Comparison of ENCODE assay signal across 9 cellular contexts in genomic region chr12:52010152-52010622, GRCh38. TPM values are rescaled to one million over a fixed set of nuclear protein-coding genes. Genes with fewer than 3 reads are reported as not detected.
A peak's percentile ranks its signal among the peaks of the same experiment; 100 is the strongest.
DNase-seq lines count a peak whose midpoint lies in the region; ATAC-seq and TF ChIP-seq lines count a peak whose summit lies in the region.
"Had no signal": no experiment of that assay in that cellular context is flagged by ENCODE, and none has a peak within 500 bp of the region (broad histone marks: within the 10 kb centered on the region; RNA-seq: fewer than 3 reads in every experiment).

No MANE protein-coding gene starts in this region.

- peaks cover 59% of the 10 kb centered on the region for H3K4me1 Mint-ChIP-seq in nephron progenitor cell
- peaks cover 26% of the 10 kb centered on the region for H3K4me1 Mint-ChIP-seq in activated T-cell treated with anti-CD3 and anti-CD28 coated beads, Interleukin-2, amount 50 U/mL, for 72 hours (ENCODE audit: low read depth)

- no peak for TF ChIP-seq CTCF in nephron progenitor cell (IDR thresholded peaks at IDR 0.05)

- peak overlapping the region; percentile 58 for H3K4me3 Mint-ChIP-seq in nephron progenitor cell
- no peak overlapping the region for H3K4me3 Mint-ChIP-seq in activated T-cell treated with anti-CD3 and anti-CD28 coated beads, Interleukin-2, amount 50 U/mL, for 72 hours

- no peak for ATAC-seq in HG02852 (IDR thresholded peaks at IDR 0.05; ENCODE audit: unreplicated experiment)
- ATAC-seq in activated T-cell treated with anti-CD3 and anti-CD28 coated beads, Interleukin-2, amount 50 U/mL, for 72 hours (replicated peaks in 1 of 2), result no peak

- peaks cover 43% of the 10 kb centered on the region for H3K27me3 Mint-ChIP-seq in nephron progenitor cell (ENCODE audit: low read depth, poor library complexity)
- H3K27me3 Mint-ChIP-seq in activated T-cell treated with anti-CD3 and anti-CD28 coated beads, Interleukin-2, amount 50 U/mL, for 72 hours (ENCODE audit: low read depth), result peaks cover 13% of the 10 kb centered on the region

- peak overlapping the region; percentile 85 for H3K27ac Mint-ChIP-seq in nephron progenitor cell
- H3K27ac Mint-ChIP-seq in activated T-cell treated with anti-CD3 and anti-CD28 coated beads, Interleukin-2, amount 50 U/mL, for 72 hours, result no peak overlapping the region

- DNase-seq in AG08396 (ENCODE audit: low spot score) (peak; percentile 89), SHP77 (lab: John Stamatoyannopoulos, UW) (peak; percentile 49 to 79), fibroblast of peridontal ligament (ENCODE audit: extremely low read depth) (peak; percentile 79), nephron progenitor cell (peak; percentile 78), NCI-H510A treated with DMSO at 0.1 percent for 48 hours (lab: John Stamatoyannopoulos, UW) (no peak)
- no peak for DNase-seq in activated CD4-positive, alpha-beta T cell treated with anti-CD3 and anti-CD28 coated beads, Interleukin-2, amount 50 U/mL, for 1 hour
- no peak for DNase-seq in activated T-cell treated with anti-CD3 and anti-CD28 coated beads, Interleukin-2, amount 50 U/mL, for 72 hours
- DNase-seq: DND-41 had no signal

- peaks cover 33% of the 10 kb centered on the region for H3K36me3 Mint-ChIP-seq in nephron progenitor cell (ENCODE audit: low read depth)
- peaks cover 0 to 2% of the 10 kb centered on the region in 2 donors for H3K36me3 Mint-ChIP-seq in activated T-cell treated with anti-CD3 and anti-CD28 coated beads, Interleukin-2, amount 50 U/mL, for 72 hours (ENCODE audit: insufficient read depth in 2 of 2)

- H3K9me3 Mint-ChIP-seq in nephron progenitor cell, result no peaks in the 10 kb centered on the region
- no peaks in the 10 kb centered on the region for H3K9me3 Mint-ChIP-seq in activated T-cell treated with anti-CD3 and anti-CD28 coated beads, Interleukin-2, amount 50 U/mL, for 72 hours

RNA-seq across cellular contexts. Expression of gene TAMALIN, which starts 3.4 kb away (rescaled TPM):
- 10 to 100 TPM; 10.0 to 11.1 TPM for total RNA-seq in activated T-cell treated with anti-CD3 and anti-CD28 coated beads, Interleukin-2, amount 50 U/mL, for 72 hours

RNA-seq across cellular contexts. Expression of gene NR4A1, which starts 41.1 kb away (rescaled TPM):
- 100 to 1,000 TPM; 113 to 136 TPM for total RNA-seq in activated T-cell treated with anti-CD3 and anti-CD28 coated beads, Interleukin-2, amount 50 U/mL, for 72 hours

RNA-seq across cellular contexts. Expression of gene ACVR1B, which starts 58.7 kb away (rescaled TPM):
- 1 to 10 TPM; 7.2 to 8.4 TPM for total RNA-seq in activated T-cell treated with anti-CD3 and anti-CD28 coated beads, Interleukin-2, amount 50 U/mL, for 72 hours

RNA-seq across cellular contexts. Expression of gene ATG101, which starts 59.6 kb away (rescaled TPM):
- 10 to 100 TPM; 52.6 to 53.4 TPM for total RNA-seq in activated T-cell treated with anti-CD3 and anti-CD28 coated beads, Interleukin-2, amount 50 U/mL, for 72 hours

Comparison
In these comparisons a context has a peak if more than half of its experiments do, and no peak if none do; other contexts are left out.
1. DNase-seq: peak in AG08396 (single experiment), SHP77 (2 of 2), fibroblast of peridontal ligament (single experiment) and nephron progenitor cell (single experiment); none in activated CD4-positive, alpha-beta T cell treated with anti-CD3 and anti-CD28 coated beads, Interleukin-2, amount 50 U/mL, for 1 hour (single experiment), activated T-cell treated with anti-CD3 and anti-CD28 coated beads, Interleukin-2, amount 50 U/mL, for 72 hours (0 of 2) and NCI-H510A treated with DMSO at 0.1 percent for 48 hours (single experiment).